ENCODE assay signal across 8 cellular contexts in genomic region chr5:75859616-75860015, GRCh38.
DNase-seq lines count a peak whose midpoint lies in the region; TF ChIP-seq lines count a peak whose summit lies in the region.
"Not testable (repeated sequence)": the region's sequence is repeated elsewhere in the genome, so short reads cannot be mapped to it uniquely, and the experiment has no call there.

No MANE protein-coding gene starts in this region.

- H3K36me3 Mint-ChIP-seq in nephron (ENCODE audit: low read depth); neural progenitor cell; type B pancreatic cell: not testable (repeated sequence)

- peak overlapping the region in 2 of 3 experiments; percentile 1 to 29 for H3K4me3 Mint-ChIP-seq in nephron
- peak overlapping the region; percentile 4 for H3K4me3 Mint-ChIP-seq in neural progenitor cell
- peak overlapping the region; percentile 13 for H3K4me3 Mint-ChIP-seq in type B pancreatic cell

- not testable (repeated sequence) for H3F3A ChIP-seq in neural progenitor cell (ENCODE audit: low read depth)

- not testable (repeated sequence) for H3K27me3 Mint-ChIP-seq in nephron (ENCODE audit: low read depth); neural progenitor cell (ENCODE audit: insufficient read depth, low read depth)
- H3K27me3 Mint-ChIP-seq in type B pancreatic cell, result peaks cover 17% of the 10 kb centered on the region

- CTCF ChIA-PET in A673 (lab: Charles Lee), result not testable (repeated sequence)

- not testable (repeated sequence) for TF ChIP-seq CTCF in A673 (conservative IDR thresholded peaks at IDR 0.05; ENCODE audit: low read depth, low read length); kidney epithelial cell (IDR thresholded peaks at IDR 0.05; ENCODE audit: insufficient read depth, low read length, poor library complexity, severe bottlenecking); nephron (IDR thresholded peaks at IDR 0.05; ENCODE audit: unreplicated experiment in 3 of 3); neural progenitor cell (IDR thresholded peaks at IDR 0.05); type B pancreatic cell (conservative IDR thresholded peaks at IDR 0.05)

- DNase-seq in A673 (ENCODE audit: low spot score) (peak; percentile 15), kidney epithelial cell (ENCODE audit: low read depth) (peak; percentile 21), kidney tubule cell (ENCODE audit: low spot score) (peak; percentile 8), neural progenitor cell (ENCODE audit: low spot score) (peak; percentile 73), renal cortical epithelial cell (ENCODE audit: low read depth) (peak; percentile 42)
- not testable (repeated sequence) for DNase-seq in type B pancreatic cell (ENCODE audit: extremely low spot score, unreplicated experiment)

- not testable (repeated sequence) for H3K9me3 ChIP-seq in A673 (ENCODE audit: low read depth, low read length, poor library complexity, severe bottlenecking); ectodermal cell (ENCODE audit: control insufficient read depth, low read length)
- H3K9me3 ChIP-seq in neural progenitor cell (ENCODE audit: low read depth), result peaks cover 14% of the 10 kb centered on the region

- H3K9me3 Mint-ChIP-seq in nephron, result peaks cover 29% of the 10 kb centered on the region
- peaks cover 30% of the 10 kb centered on the region for H3K9me3 Mint-ChIP-seq in neural progenitor cell
- H3K9me3 Mint-ChIP-seq in type B pancreatic cell, result not testable (repeated sequence)

- not testable (repeated sequence) for H3K4me2 ChIP-seq in neural progenitor cell

- H3K4me1 ChIP-seq in A673 (ENCODE audit: insufficient read depth, low read length, poor library complexity, severe bottlenecking); ectodermal cell (ENCODE audit: control insufficient read depth, insufficient read depth, low read length); neural progenitor cell: not testable (repeated sequence)

- not testable (repeated sequence) for H3K4me3 ChIP-seq in A673 (ENCODE audit: low read depth, low read length, poor library complexity, severe bottlenecking); ectodermal cell (ENCODE audit: insufficient read depth, low read depth, low read length); kidney epithelial cell (ENCODE audit: low read depth, low read length); neural progenitor cell

- BruUV-seq in A673 (replicated peaks; lab: Mats Ljungman, UMichigan), result not testable (repeated sequence)

- H3K36me3 ChIP-seq in A673 (ENCODE audit: insufficient read depth, low read length, poor library complexity, severe bottlenecking); ectodermal cell (ENCODE audit: control insufficient read depth, insufficient read depth, low read length); kidney epithelial cell (ENCODE audit: control insufficient read depth, insufficient read depth, low read length); neural progenitor cell: not testable (repeated sequence)

- not testable (repeated sequence) for H3K9ac ChIP-seq in neural progenitor cell

- not testable (repeated sequence) for H3K79me2 ChIP-seq in neural progenitor cell (ENCODE audit: low read depth)

- POLR2A ChIA-PET in A673 (lab: Charles Lee; ENCODE audit: low non-redundant PET), result not testable (repeated sequence)

- WGBS in ectodermal cell, 2 experiments, result 77 to 85% methylated on average over 10 of the region's 10 CpGs

- H3K4me1 Mint-ChIP-seq in nephron; type B pancreatic cell (ENCODE audit: unreplicated experiment): not testable (repeated sequence)
- H3K4me1 Mint-ChIP-seq in neural progenitor cell, result peaks cover 14% of the 10 kb centered on the region

- H3K27me3 ChIP-seq in A673 (replicated peaks; ENCODE audit: insufficient read depth, low read depth, low read length, poor library complexity); ectodermal cell (ENCODE audit: control insufficient read depth, insufficient read depth, low read length, poor library complexity, severe bottlenecking); kidney epithelial cell (ENCODE audit: control insufficient read depth, insufficient read depth, low read length); neural progenitor cell: not testable (repeated sequence)

- H3K27ac Mint-ChIP-seq in nephron (peak overlapping the region; percentile 74 to 88 (median 83)), neural progenitor cell (peak overlapping the region; percentile 66)
- not testable (repeated sequence) for H3K27ac Mint-ChIP-seq in type B pancreatic cell

- H2AFZ ChIP-seq in neural progenitor cell (replicated peaks), result peak overlapping the region; percentile 36

- not testable (repeated sequence) for H4K20me1 ChIP-seq in neural progenitor cell (ENCODE audit: low read depth)

- not testable (repeated sequence) for H3K27ac ChIP-seq in A673 (ENCODE audit: low read depth, low read length, poor library complexity, severe bottlenecking)
- H3K27ac ChIP-seq in ectodermal cell (ENCODE audit: insufficient read depth, low read depth, low read length, poor library complexity, severe bottlenecking) (peak overlapping the region; percentile 67), neural progenitor cell (peak overlapping the region; percentile 85)

- intact Hi-C loops in A673 (cut with micrococcal nuclease; ENCODE audit: unreplicated experiment), result not testable (repeated sequence)
